Comparison of ENCODE assay signal across 22 cellular contexts in genomic region chr1:168293372-168293771, GRCh38. TPM values are rescaled to one million over a fixed set of nuclear protein-coding genes. Genes with fewer than 3 reads are reported as not detected.
A peak's percentile ranks its signal among the peaks of the same experiment; 100 is the strongest.
DNase-seq lines count a peak whose midpoint lies in the region; ATAC-seq and TF ChIP-seq lines count a peak whose summit lies in the region.
"Had no signal": no experiment of that assay in that cellular context is flagged by ENCODE, and none has a peak within 500 bp of the region (broad histone marks: within the 10 kb centered on the region; RNA-seq: fewer than 3 reads in every experiment).

No MANE protein-coding gene starts in this region.

- H3K27me3 ChIP-seq in IMR-90 (ENCODE audit: control insufficient read depth, insufficient read depth, low read length) (no peaks in the 10 kb centered on the region), lower lobe of right lung (ENCODE audit: low read depth) (no peaks in the 10 kb centered on the region), upper lobe of right lung (no peaks in the 10 kb centered on the region)
- H3K27me3 ChIP-seq: BE2C; BLaER1 treated with 17β-estradiol and CSF1 and Interleukin-3, amounts not matched to agents 10 nM and 100 nM had no signal

- no peak overlapping the region for H3K27ac Mint-ChIP-seq in effector memory CD8-positive, alpha-beta T cell
- H3K27ac Mint-ChIP-seq: CD4-positive, alpha-beta T cell; GM23338 had no signal

- H3K4ac ChIP-seq in IMR-90 (ENCODE audit: low read depth, low read length) = no peak overlapping the region

- no peak overlapping the region for H3K23ac ChIP-seq in IMR-90 (ENCODE audit: low read depth, low read length)

- H3K9me3 Mint-ChIP-seq in effector memory CD8-positive, alpha-beta T cell = no peaks in the 10 kb centered on the region
- H3K9me3 Mint-ChIP-seq: CD4-positive, alpha-beta T cell; GM23338 had no signal

- intact Hi-C loops in IMR-90 (cut with micrococcal nuclease) (no loop called here), lower lobe of right lung (cut with DNase I) (no loop called here), upper lobe of right lung (cut with DNase I) (no loop called here)

- in situ Hi-C loops in IMR-90 (cut with MboI; ENCODE audit: low sequenced_read_pairs) = no loop called here

- H3K4me1 Mint-ChIP-seq in effector memory CD8-positive, alpha-beta T cell (ENCODE audit: low read depth in 2 of 2) = no peaks in the 10 kb centered on the region
- H3K4me1 Mint-ChIP-seq: CD14-positive monocyte had no signal

- no peaks in the 10 kb centered on the region for H3K79me1 ChIP-seq in IMR-90 (ENCODE audit: low read depth in 1 of 2, low read length in 2 of 2)

- H3K4me2 ChIP-seq in IMR-90 (ENCODE audit: low read depth, low read length) = no peak overlapping the region
- H3K4me2 ChIP-seq: A549; BLaER1 treated with 17β-estradiol and CSF1 and Interleukin-3, amounts not matched to agents 10 nM and 100 nM; GM23338 had no signal

- H3K4me3 ChIP-seq in IMR-90 (ENCODE audit: insufficient read depth, low read depth, low read length) = no peak overlapping the region
- H3K4me3 ChIP-seq in lower lobe of right lung = no peak overlapping the region
- no peak overlapping the region for H3K4me3 ChIP-seq in upper lobe of right lung
- H3K4me3 ChIP-seq: A549; BLaER1 treated with 17β-estradiol and CSF1 and Interleukin-3, amounts not matched to agents 10 nM and 100 nM; GM23338; HAP-1 had no signal

- peak overlapping the region; percentile 53 for H2AFZ ChIP-seq in IMR-90 (replicated peaks; ENCODE audit: low read length, poor library complexity)
- H2AFZ ChIP-seq: GM23338 had no signal

- H3K56ac ChIP-seq in IMR-90 (ENCODE audit: extremely low read depth, insufficient read depth, low read length) = no peak overlapping the region

- H2BK15ac ChIP-seq in IMR-90 (ENCODE audit: low read depth, low read length) = no peak overlapping the region

- H4K5ac ChIP-seq in IMR-90 (ENCODE audit: low read depth, low read length) = no peak overlapping the region

- no peak overlapping the region for H3K9ac ChIP-seq in IMR-90 (ENCODE audit: low read depth, low read length)
- H3K9ac ChIP-seq: BLaER1 treated with 17β-estradiol and CSF1 and Interleukin-3, amounts not matched to agents 10 nM and 100 nM had no signal

- H2AK5ac ChIP-seq in IMR-90 (ENCODE audit: low read depth, low read length) = no peak overlapping the region

- no peak overlapping the region for H4K8ac ChIP-seq in IMR-90 (ENCODE audit: low read depth in 2 of 2, low read length in 2 of 2)

- no peaks in the 10 kb centered on the region for H3K9me3 ChIP-seq in IMR-90 (ENCODE audit: control insufficient read depth, insufficient read depth, low read length)
- no peaks in the 10 kb centered on the region for H3K9me3 ChIP-seq in lower lobe of right lung
- H3K9me3 ChIP-seq in upper lobe of right lung = no peaks in the 10 kb centered on the region
- H3K9me3 ChIP-seq: A549, BE2C, HAP-1 had no signal

- H4K20me1 ChIP-seq in IMR-90 (ENCODE audit: insufficient read depth, low read length) = no peaks in the 10 kb centered on the region
- H4K20me1 ChIP-seq: BLaER1 treated with 17β-estradiol and CSF1 and Interleukin-3, amounts not matched to agents 10 nM and 100 nM had no signal

- peaks cover 2% of the 10 kb centered on the region for H3K36me3 Mint-ChIP-seq in effector memory CD8-positive, alpha-beta T cell (ENCODE audit: insufficient read depth)

- H3K14ac ChIP-seq in IMR-90 (replicated peaks; ENCODE audit: low read depth, low read length) = no peak overlapping the region

- no peaks in the 10 kb centered on the region for H3K27me3 Mint-ChIP-seq in effector memory CD8-positive, alpha-beta T cell
- H3K27me3 Mint-ChIP-seq: CD4-positive, alpha-beta T cell had no signal

- POLR2A ChIA-PET in IMR-90 (lab: Charles Lee; ENCODE audit: unreplicated experiment) = interaction anchor here (0.8 kb wide), 1 partner anchor 14 kb away, joined by 4 read pairs; no protein-coding TSS in a partner anchor

- CTCF ChIA-PET in IMR-90 (lab: Yijun Ruan, JAX) = interaction anchor here (0.7 kb wide), 1 partner anchor 140 kb away, joined by 3 read pairs; no protein-coding TSS in a partner anchor

- ATAC-seq in IMR-90 (ENCODE audit: low read depth) (no peak), lower lobe of right lung (peak; percentile 45 to 68), upper lobe of right lung (peak; percentile 59)
- no peak for ATAC-seq in effector memory CD8-positive, alpha-beta T cell (replicated peaks)
- ATAC-seq: A549, GM23338 had no signal

- no peak overlapping the region for H2BK20ac ChIP-seq in IMR-90 (ENCODE audit: low read depth, low read length)

- H2BK5ac ChIP-seq in IMR-90 (ENCODE audit: low read depth, low read length, poor library complexity, severe bottlenecking) = no peak overlapping the region

- no peak for TF ChIP-seq CTCF in IMR-90 (conservative IDR thresholded peaks at IDR 0.05; ENCODE audit: low read depth, low read length)
- no peak for TF ChIP-seq CTCF in lower lobe of right lung (IDR thresholded peaks at IDR 0.05)
- TF ChIP-seq CTCF in upper lobe of right lung (IDR thresholded peaks at IDR 0.05) = no peak

- H3K9me1 ChIP-seq in IMR-90 (ENCODE audit: insufficient read depth, low read length) = no peaks in the 10 kb centered on the region

- H3K18ac ChIP-seq in IMR-90 (ENCODE audit: low read depth, low read length) = no peak overlapping the region

- H3K27ac ChIP-seq in IMR-90 (ENCODE audit: insufficient read depth, low read length) (no peak overlapping the region), lower lobe of right lung (no peak overlapping the region), upper lobe of right lung (no peak overlapping the region)
- H3K27ac ChIP-seq: A549; BLaER1 treated with 17β-estradiol and CSF1 and Interleukin-3, amounts not matched to agents 10 nM and 100 nM had no signal

- H4K91ac ChIP-seq in IMR-90 (ENCODE audit: insufficient read depth, low read depth, low read length) = no peak overlapping the region

- H3K4me1 ChIP-seq in IMR-90 (ENCODE audit: control insufficient read depth, insufficient read depth, low read length) (peaks cover 2% of the 10 kb centered on the region; the same call in 1 of the 2 replicates), lower lobe of right lung (no peaks in the 10 kb centered on the region), upper lobe of right lung (no peaks in the 10 kb centered on the region)
- H3K4me1 ChIP-seq: A549; BE2C; BLaER1 treated with 17β-estradiol and CSF1 and Interleukin-3, amounts not matched to agents 10 nM and 100 nM had no signal

- TF ChIP-seq POLR2A in IMR-90 (IDR thresholded peaks at IDR 0.05; ENCODE audit: low read depth, low read length) = no peak

- DNase-seq in IMR-90 (no peak), NCI-H69 (lab: John Stamatoyannopoulos, UW) (peak; percentile 78), lower lobe of right lung (no peak), upper lobe of right lung (no peak), cortex of kidney (lab: John Stamatoyannopoulos, UW) (no peak), kidney glomerular epithelial cell (lab: John Stamatoyannopoulos, UW) (no peak)
- DNase-seq in effector memory CD8-positive, alpha-beta T cell = no peak
- DNase-seq: 8988T; ACHN; AML-193; BE2C; Calu3; CD4-positive, alpha-beta T cell; COR-L47; DMS53; DMS79 treated with DMSO at 0.1 percent for 48 hours; GF-D8 had no signal

- H3K36me3 ChIP-seq in IMR-90 (ENCODE audit: control insufficient read depth, insufficient read depth, low read length) (no peaks in the 10 kb centered on the region), lower lobe of right lung (no peaks in the 10 kb centered on the region), upper lobe of right lung (no peaks in the 10 kb centered on the region)
- H3K36me3 ChIP-seq: BE2C, HAP-1 had no signal

- TF ChIP-seq RAD21 in IMR-90 (IDR thresholded peaks at IDR 0.05; ENCODE audit: low read length) = no peak

- dilution Hi-C loops in IMR-90 (cut with HindIII; ENCODE audit: low sequenced_read_pairs, unreplicated experiment) = no loop called here

- H2AK9ac ChIP-seq in IMR-90 (replicated peaks; ENCODE audit: low read depth, low read length, poor library complexity) = peak overlapping the region; percentile 35

- BruUV-seq in IMR-90 (replicated peaks; lab: Mats Ljungman, UMichigan) = no TSS peak

- H2BK120ac ChIP-seq in IMR-90 (ENCODE audit: low read depth, low read length) = no peak overlapping the region

- no peak overlapping the region for H3K4me3 Mint-ChIP-seq in effector memory CD8-positive, alpha-beta T cell
- H3K4me3 Mint-ChIP-seq: CD14-positive monocyte; CD4-positive, alpha-beta T cell; GM23338 had no signal

TF ChIP-seq in IMR-90, 13 proteins besides CTCF, POLR2A, EP300 and RAD21:
- TF ChIP-seq ELK1 (IDR thresholded peaks at IDR 0.05; ENCODE audit: borderline replicate concordance, low read depth, low read length) (no peak), FOS (IDR thresholded peaks at IDR 0.05; ENCODE audit: low read depth, low read length) (no peak), SMC3 (IDR thresholded peaks at IDR 0.05; ENCODE audit: low read depth, low read length) (no peak), NFE2L2 (IDR thresholded peaks at IDR 0.05; ENCODE audit: low read depth, low read length) (no peak), MAFK (IDR thresholded peaks at IDR 0.05; ENCODE audit: low read depth, low read length) (no peak), RFX5 (IDR thresholded peaks at IDR 0.05; ENCODE audit: low read depth, low read length) (no peak), MAZ (IDR thresholded peaks at IDR 0.05; ENCODE audit: borderline replicate concordance, low read depth, low read length) (no peak), BHLHE40 (IDR thresholded peaks at IDR 0.05; ENCODE audit: low read depth, low read length) (no peak), RCOR1 (IDR thresholded peaks at IDR 0.05; ENCODE audit: insufficient replicate concordance, low read length) (no peak)
TF ChIP-seq in IMR-90: peak in this region for 0.

RNA-seq across cellular contexts. Expression of gene TBX19, which starts 12.7 kb away (rescaled TPM):
- total RNA-seq in IMR-90 (2012; rRNA removed) (0.18 and 0.28 TPM in 2 replicates), lower lobe of right lung (3.1 TPM), upper lobe of right lung (3.5 TPM)
- 0.89 and 1.0 TPM in 2 replicates for polyA plus RNA-seq in IMR-90 (2012; rRNA removed)
- polyA plus RNA-seq in IMR-90 (2012; cell fraction: cytosol; rRNA removed) = 0.21 and 0.47 TPM in 2 replicates
- polyA plus RNA-seq in IMR-90 (2012; cell fraction: nucleus; rRNA removed; ENCODE audit: low replicate concordance) = 3.2 and 5.7 TPM in 2 replicates

Comparison
In these comparisons a context has a peak if more than half of its experiments do, and no peak if none do; other contexts are left out.
1. ATAC-seq: peak in lower lobe of right lung (2 of 2) and upper lobe of right lung (single experiment); none in IMR-90 (single experiment) and effector memory CD8-positive, alpha-beta T cell (single experiment).